ENCODE assay signal across 8 cellular contexts in the genomic region with DNA sequence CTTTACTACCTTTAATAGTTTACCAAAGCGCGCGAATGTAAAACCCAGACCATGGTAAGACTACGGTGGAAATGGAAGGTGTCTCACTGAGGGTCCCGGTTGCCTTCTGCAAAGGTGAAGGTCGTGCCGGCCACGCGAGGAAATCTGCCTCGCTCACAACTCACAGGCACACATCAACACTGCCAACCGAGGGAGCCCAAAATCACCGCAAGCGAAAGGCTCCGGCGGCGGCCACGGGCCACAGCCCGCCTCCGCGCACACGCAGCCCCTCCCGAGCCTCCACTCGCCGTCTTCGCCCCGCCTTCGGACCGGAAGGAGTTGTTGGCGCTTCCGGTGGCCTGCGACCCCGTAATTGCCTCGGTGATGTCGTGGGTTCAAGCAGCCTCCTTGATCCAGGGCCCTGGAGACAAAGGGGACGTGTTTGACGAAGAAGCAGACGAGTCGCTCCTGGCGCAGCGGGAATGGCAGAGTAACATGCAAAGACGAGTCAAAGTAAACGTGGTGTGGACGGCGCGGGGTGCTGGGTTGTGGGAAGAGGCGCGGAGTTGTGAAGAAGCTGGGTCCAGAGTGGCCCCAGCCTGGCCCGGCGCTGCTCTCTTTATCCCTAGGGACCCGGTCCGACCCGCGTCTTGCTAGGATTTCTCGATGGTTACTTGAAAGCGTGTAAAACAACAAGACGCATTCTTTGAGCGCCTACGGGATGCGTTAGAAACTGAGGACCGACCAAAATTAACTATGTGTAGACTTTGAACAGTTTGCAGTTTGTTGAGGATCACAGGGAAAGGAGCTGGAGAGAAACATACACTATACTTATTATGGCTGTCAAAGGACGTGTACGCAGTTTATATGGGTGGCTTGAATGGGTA. TPM values are rescaled to one million over a fixed set of nuclear protein-coding genes. Genes with fewer than 3 reads are reported as not detected.
DNase-seq lines count a peak whose midpoint lies in the region; ATAC-seq and TF ChIP-seq lines count a peak whose summit lies in the region.

A gene with protein sequence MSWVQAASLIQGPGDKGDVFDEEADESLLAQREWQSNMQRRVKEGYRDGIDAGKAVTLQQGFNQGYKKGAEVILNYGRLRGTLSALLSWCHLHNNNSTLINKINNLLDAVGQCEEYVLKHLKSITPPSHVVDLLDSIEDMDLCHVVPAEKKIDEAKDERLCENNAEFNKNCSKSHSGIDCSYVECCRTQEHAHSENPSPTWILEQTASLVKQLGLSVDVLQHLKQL (plus strand): TSS at position 349 of the 866 bp plus-strand sequence. CDS start 15 bp downstream, at position 364.

- POLR2A ChIA-PET in PC-9 (lab: Charles Lee; ENCODE audit: unreplicated experiment): interaction anchor here (0.6 to 0.7 kb wide), 4 partner anchors 77 to 1438 kb away, joined by 3 to 9 read pairs (median 4); no protein-coding TSS in a partner anchor

- BruUV-seq in PC-9 (replicated peaks; lab: Mats Ljungman, UMichigan): TSS peak; percentile 51

- peaks cover 6% of the 10 kb centered on the region; the same call in 1 of the 2 replicates for H3F3A ChIP-seq in PC-9 (ENCODE audit: insufficient read depth, low read depth)

- DNase-seq in DMS153 treated with DMSO at 0.1 percent for 48 hours (lab: John Stamatoyannopoulos, UW; ENCODE audit: unreplicated experiment) (peak; percentile 91), PC-9 (peak; percentile 55 to 78)
- peak; percentile 77 for DNase-seq in activated T-cell treated with anti-CD3 and anti-CD28 coated beads, Interleukin-2, amount 50 U/mL, for 4 hours
- DNase-seq in stimulated activated CD8-positive, alpha-beta memory T cell treated with anti-CD3 and anti-CD28 coated beads, Interleukin-7, amount 100 ng/mL, for 24 hours (ENCODE audit: low read depth): peak; percentile 73

- CTCF ChIA-PET in PC-9 (lab: Charles Lee): interaction anchor here (0.6 to 1.2 kb wide), 3 partner anchors 14 to 810 kb away, joined by 4 to 5 read pairs (median 5); no protein-coding TSS in a partner anchor

- H3K9ac ChIP-seq in muscle layer of colon (ENCODE audit: low read length): peak within 1 kb of the TSS; percentile 94

- peaks cover 3% of the 10 kb centered on the region for H3K36me3 Mint-ChIP-seq in activated T-cell treated with anti-CD3 and anti-CD28 coated beads, Interleukin-2, amount 50 U/mL, for 4 hours (ENCODE audit: insufficient read depth)

- peak within 1 kb of the TSS; percentile 98 for H3K4me3 Mint-ChIP-seq in activated T-cell treated with anti-CD3 and anti-CD28 coated beads, Interleukin-2, amount 50 U/mL, for 4 hours

- H3K9me2 ChIP-seq in PC-9 (ENCODE audit: insufficient read depth): no peaks in the 10 kb centered on the region

- H3K9me3 Mint-ChIP-seq in activated T-cell treated with anti-CD3 and anti-CD28 coated beads, Interleukin-2, amount 50 U/mL, for 4 hours: no peaks in the 10 kb centered on the region

- ATAC-seq in GM21619 (IDR thresholded peaks at IDR 0.05; ENCODE audit: unreplicated experiment): peak; percentile 99
- peak; percentile 96 to 97 for ATAC-seq in activated T-cell treated with anti-CD3 and anti-CD28 coated beads, Interleukin-2, amount 50 U/mL, for 4 hours
- peak; percentile 92 for ATAC-seq in esophagus mucosa

- intact Hi-C loops in PC-9 (cut with micrococcal nuclease; ENCODE audit: unreplicated experiment): no loop called here

- H3K4me1 Mint-ChIP-seq in activated T-cell treated with anti-CD3 and anti-CD28 coated beads, Interleukin-2, amount 50 U/mL, for 4 hours (ENCODE audit: low read depth): peaks cover 23% of the 10 kb centered on the region

- H4K20me1 ChIP-seq in PC-9 (ENCODE audit: insufficient read depth): no peaks in the 10 kb centered on the region

- peak within 1 kb of the TSS; percentile 74 for H3K4me2 ChIP-seq in PC-9

- no peak for TF ChIP-seq EP300 in Ishikawa (IDR thresholded peaks at IDR 0.05; ENCODE audit: borderline replicate concordance)

- TF ChIP-seq CTCF in PC-9 (conservative IDR thresholded peaks at IDR 0.05): no peak

- H3K27me3 ChIP-seq in PC-9 (ENCODE audit: insufficient read depth, low read depth): no peaks in the 10 kb centered on the region
- H3K27me3 ChIP-seq in muscle layer of colon (ENCODE audit: control insufficient read depth in 1 of 2, insufficient read depth in 2 of 2, low read length in 2 of 2): no peaks in the 10 kb centered on the region

- H3K27ac ChIP-seq in PC-9: peak within 1 kb of the TSS; percentile 20
- peak within 1 kb of the TSS; percentile 70 for H3K27ac ChIP-seq in muscle layer of colon (ENCODE audit: low read depth, low read length)

- H3K4me1 ChIP-seq in PC-9 (replicated peaks; ENCODE audit: insufficient read depth) (peaks cover 18% of the 10 kb centered on the region), muscle layer of colon (ENCODE audit: insufficient read depth, low read length) (peaks cover 15% of the 10 kb centered on the region)

- H2AFZ ChIP-seq in PC-9: peak within 1 kb of the TSS; percentile 96

- H3K36me3 ChIP-seq in PC-9 (ENCODE audit: low read depth) (0 out of 2 replicates have a peak, but pooled peaks cover 4% of the 10 kb centered on the region), muscle layer of colon (ENCODE audit: insufficient read depth, low read length) (no peaks in the 10 kb centered on the region)

- H3K27me3 Mint-ChIP-seq in activated T-cell treated with anti-CD3 and anti-CD28 coated beads, Interleukin-2, amount 50 U/mL, for 4 hours (ENCODE audit: low read depth): no peaks in the 10 kb centered on the region

- TF ChIP-seq RAD21 in Ishikawa (IDR thresholded peaks at IDR 0.05; ENCODE audit: low read depth): no peak

- H3K9me3 ChIP-seq in PC-9 (ENCODE audit: insufficient read depth, low read depth) (no peaks in the 10 kb centered on the region), muscle layer of colon (ENCODE audit: low read length) (no peaks in the 10 kb centered on the region)

- peaks cover 26% of the 10 kb centered on the region for H3K79me2 ChIP-seq in PC-9 (ENCODE audit: low read depth)

- H3K4me3 ChIP-seq in PC-9 (peak within 1 kb of the TSS; percentile 90), muscle layer of colon (ENCODE audit: low read depth in 1 of 2, low read length in 2 of 2) (peak within 1 kb of the TSS; percentile 78 to 80)

TF ChIP-seq in Ishikawa, 13 proteins besides CTCF, POLR2A, EP300 and RAD21:
- TF ChIP-seq CEBPB (IDR thresholded peaks at IDR 0.05) (no peak), FOXM1 (IDR thresholded peaks at IDR 0.05; ENCODE audit: borderline replicate concordance, low read depth) (no peak), YY1 (IDR thresholded peaks at IDR 0.05; ENCODE audit: low read depth) (peak; percentile 72), EGR1 (IDR thresholded peaks at IDR 0.05) (peak; percentile 41), TCF12 (IDR thresholded peaks at IDR 0.05; ENCODE audit: low read depth) (peak; percentile 74; the same call in 1 of the 2 replicates), CREB1 (IDR thresholded peaks at IDR 0.05; ENCODE audit: low read depth) (0 out of 2 replicates have a peak, but pooled peaks have one; percentile 18), TEAD4 (IDR thresholded peaks at IDR 0.05) (peak; percentile 36; the same call in 1 of the 2 replicates), NFIC (IDR thresholded peaks at IDR 0.05) (no peak), TAF1 (IDR thresholded peaks at IDR 0.05; ENCODE audit: low read depth) (peak; percentile 92), ZBTB7A (IDR thresholded peaks at IDR 0.05; ENCODE audit: low read depth) (0 out of 2 replicates have a peak, but pooled peaks have one; percentile 58)
- TF ChIP-seq, protein P1, sequence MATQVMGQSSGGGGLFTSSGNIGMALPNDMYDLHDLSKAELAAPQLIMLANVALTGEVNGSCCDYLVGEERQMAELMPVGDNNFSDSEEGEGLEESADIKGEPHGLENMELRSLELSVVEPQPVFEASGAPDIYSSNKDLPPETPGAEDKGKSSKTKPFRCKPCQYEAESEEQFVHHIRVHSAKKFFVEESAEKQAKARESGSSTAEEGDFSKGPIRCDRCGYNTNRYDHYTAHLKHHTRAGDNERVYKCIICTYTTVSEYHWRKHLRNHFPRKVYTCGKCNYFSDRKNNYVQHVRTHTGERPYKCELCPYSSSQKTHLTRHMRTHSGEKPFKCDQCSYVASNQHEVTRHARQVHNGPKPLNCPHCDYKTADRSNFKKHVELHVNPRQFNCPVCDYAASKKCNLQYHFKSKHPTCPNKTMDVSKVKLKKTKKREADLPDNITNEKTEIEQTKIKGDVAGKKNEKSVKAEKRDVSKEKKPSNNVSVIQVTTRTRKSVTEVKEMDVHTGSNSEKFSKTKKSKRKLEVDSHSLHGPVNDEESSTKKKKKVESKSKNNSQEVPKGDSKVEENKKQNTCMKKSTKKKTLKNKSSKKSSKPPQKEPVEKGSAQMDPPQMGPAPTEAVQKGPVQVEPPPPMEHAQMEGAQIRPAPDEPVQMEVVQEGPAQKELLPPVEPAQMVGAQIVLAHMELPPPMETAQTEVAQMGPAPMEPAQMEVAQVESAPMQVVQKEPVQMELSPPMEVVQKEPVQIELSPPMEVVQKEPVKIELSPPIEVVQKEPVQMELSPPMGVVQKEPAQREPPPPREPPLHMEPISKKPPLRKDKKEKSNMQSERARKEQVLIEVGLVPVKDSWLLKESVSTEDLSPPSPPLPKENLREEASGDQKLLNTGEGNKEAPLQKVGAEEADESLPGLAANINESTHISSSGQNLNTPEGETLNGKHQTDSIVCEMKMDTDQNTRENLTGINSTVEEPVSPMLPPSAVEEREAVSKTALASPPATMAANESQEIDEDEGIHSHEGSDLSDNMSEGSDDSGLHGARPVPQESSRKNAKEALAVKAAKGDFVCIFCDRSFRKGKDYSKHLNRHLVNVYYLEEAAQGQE (IDR thresholded peaks at IDR 0.05; ENCODE audit: low read depth): 0 out of 2 replicates have a peak, but pooled peaks have one; percentile 10
- TF ChIP-seq, protein P2, sequence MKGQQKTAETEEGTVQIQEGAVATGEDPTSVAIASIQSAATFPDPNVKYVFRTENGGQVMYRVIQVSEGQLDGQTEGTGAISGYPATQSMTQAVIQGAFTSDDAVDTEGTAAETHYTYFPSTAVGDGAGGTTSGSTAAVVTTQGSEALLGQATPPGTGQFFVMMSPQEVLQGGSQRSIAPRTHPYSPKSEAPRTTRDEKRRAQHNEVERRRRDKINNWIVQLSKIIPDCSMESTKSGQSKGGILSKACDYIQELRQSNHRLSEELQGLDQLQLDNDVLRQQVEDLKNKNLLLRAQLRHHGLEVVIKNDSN (IDR thresholded peaks at IDR 0.05): no peak; the same call in 1 of the 2 replicates
- TF ChIP-seq, protein P3, sequence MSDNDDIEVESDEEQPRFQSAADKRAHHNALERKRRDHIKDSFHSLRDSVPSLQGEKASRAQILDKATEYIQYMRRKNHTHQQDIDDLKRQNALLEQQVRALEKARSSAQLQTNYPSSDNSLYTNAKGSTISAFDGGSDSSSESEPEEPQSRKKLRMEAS (IDR thresholded peaks at IDR 0.05): peak; percentile 84

RNA-seq across cellular contexts. Expression of the gene that starts here (rescaled TPM):
- 22.3 and 23.1 TPM in 2 replicates for total RNA-seq in PC-9 (2021)
- 10 to 100 TPM in 1 of 3 donors, 1 to 10 TPM in 2; 9.2 to 11.3 (median 9.3) TPM for total RNA-seq in activated T-cell treated with anti-CD3 and anti-CD28 coated beads, Interleukin-2, amount 50 U/mL, for 4 hours
- 12.0 TPM for total RNA-seq in esophagus mucosa

Comparison
In these comparisons a context has a peak if more than half of its experiments do, and no peak if none do; other contexts are left out.
1. Peak in every context shown above with its lines: DNase-seq, ATAC-seq, H3K4me3 ChIP-seq and H3K27ac ChIP-seq.